1 cellular context compared by ENCODE assay signal in genomic region chr17:42106009-42106408, GRCh38.
TF ChIP-seq lines count a peak whose summit lies in the region.

No MANE protein-coding gene starts in this region.

TF ChIP-seq in K562, 482 proteins besides CTCF, POLR2A, EP300 and RAD21:
- TF ChIP-seq ATF7 (IDR thresholded peaks at IDR 0.05) (no peak), ZNF512 (tag; IDR thresholded peaks at IDR 0.05) (peak; percentile 76)
TF ChIP-seq in K562: peak in this region for 1.
